In the genomic region with DNA sequence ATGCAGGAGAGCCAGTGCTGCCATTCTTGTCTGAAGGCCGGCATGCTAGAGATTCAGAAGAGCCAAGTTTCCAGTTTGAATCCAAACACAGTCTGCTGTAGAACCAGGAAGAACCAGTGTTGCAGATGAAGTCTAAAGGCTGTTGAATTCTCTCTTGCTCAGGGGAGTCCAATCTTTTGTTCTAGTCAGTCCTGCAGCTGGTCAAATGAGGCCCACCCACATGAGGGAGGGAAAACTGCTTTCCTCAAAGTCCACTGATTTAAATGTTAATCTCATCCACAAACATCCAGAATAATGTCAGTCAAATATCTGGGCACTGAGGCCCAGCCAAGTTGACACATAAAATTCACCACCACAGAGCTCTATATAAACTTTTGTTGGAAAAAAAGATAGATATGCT, we compare ENCODE assay signal across 30 cellular contexts.
"Had no signal": no experiment of that assay in that cellular context is flagged by ENCODE, and none has a peak within 500 bp of the region (broad histone marks: within the 10 kb centered on the region; RNA-seq: fewer than 3 reads in every experiment).

No MANE protein-coding gene starts in this region.

- H3K4me3 Mint-ChIP-seq: activated CD4-positive, alpha-beta T cell treated with anti-CD3 and anti-CD28 coated beads, Interleukin-2, amount 10 ng/mL, durations not matched to agents 24 days and 14 days; activated CD8-positive, alpha-beta T cell treated with anti-CD3 and anti-CD28 coated beads for 36 hours; activated naive CD4-positive, alpha-beta T cell treated with anti-CD3 and anti-CD28 coated beads, Interleukin-2, amount 50 U/mL, for 24 hours; activated naive CD8-positive, alpha-beta T cell treated with anti-CD3 and anti-CD28 coated beads, Interleukin-2, amount 10 ng/mL, durations not matched to agents 7 days and 5 days; activated T-cell treated with anti-CD3 and anti-CD28 coated beads, Interleukin-2, amount 50 U/mL, for 72 hours; activated T-helper 17 cell treated with anti-CD3 and anti-CD28 coated beads, Interleukin-2, amount 50 U/mL, for 72 hours; brain had no signal

- DNase-seq: activated CD4-positive, alpha-beta T cell treated with anti-CD3 and anti-CD28 coated beads, Interleukin-2, amount 10 ng/mL, durations not matched to agents 24 days and 14 days; activated CD4-positive, alpha-beta T cell treated with anti-CD3 and anti-CD28 coated beads, Interleukin-2, amount 50 U/mL, for 4 hours; activated CD8-positive, alpha-beta T cell treated with anti-CD3 and anti-CD28 coated beads for 36 hours; activated effector memory CD4-positive, alpha-beta T cell treated with anti-CD3 and anti-CD28 coated beads, Interleukin-2, amount 50 U/mL, for 16 hours; activated naive CD4-positive, alpha-beta T cell treated with Interleukin-2 at 50 U/mL for 16 hours; activated naive CD8-positive, alpha-beta T cell treated with anti-CD3 and anti-CD28 coated beads, Interleukin-2, amount 10 ng/mL, durations not matched to agents 7 days and 5 days; activated T-cell treated with anti-CD3 and anti-CD28 coated beads, Interleukin-2, amount 50 U/mL, for 1 hour; activated T-cell treated with anti-CD3 and anti-CD28 coated beads, Interleukin-2, amount 50 U/mL, for 72 hours; central memory CD4-positive, alpha-beta T cell; Kasumi-1; KG1; MG63; NCI-H1048; NCI-H1105 treated with DMSO at 0.1 percent for 48 hours; NCI-H1436; NCI-H1694; NCI-H2029; NCI-H345; NCI-H524 treated with DMSO at 0.1 percent for 48 hours; NK-92 treated with Interleukin-12 subunit alpha and Interleukin-12 subunit beta, amount 100 ng/mL, for 24 hours; PC-3; Peyer's patch; RPMI8226; SJCRH30; T1000; WERI-Rb-1 had no signal

- H3K27ac Mint-ChIP-seq: activated CD4-positive, alpha-beta T cell treated with anti-CD3 and anti-CD28 coated beads, Interleukin-2, amount 10 ng/mL, durations not matched to agents 24 days and 14 days; activated CD8-positive, alpha-beta T cell treated with anti-CD3 and anti-CD28 coated beads for 36 hours; activated naive CD4-positive, alpha-beta T cell treated with anti-CD3 and anti-CD28 coated beads, Interleukin-2, amount 50 U/mL, for 24 hours; activated naive CD8-positive, alpha-beta T cell treated with anti-CD3 and anti-CD28 coated beads, Interleukin-2, amount 10 ng/mL, durations not matched to agents 7 days and 5 days; activated T-cell treated with anti-CD3 and anti-CD28 coated beads, Interleukin-2, amount 50 U/mL, for 72 hours; activated T-helper 17 cell treated with anti-CD3 and anti-CD28 coated beads, Interleukin-2, amount 50 U/mL, for 72 hours had no signal

- H3K9me3 Mint-ChIP-seq: activated CD4-positive, alpha-beta T cell treated with anti-CD3 and anti-CD28 coated beads, Interleukin-2, amount 10 ng/mL, durations not matched to agents 24 days and 14 days; activated CD8-positive, alpha-beta T cell treated with anti-CD3 and anti-CD28 coated beads for 36 hours; activated naive CD4-positive, alpha-beta T cell treated with anti-CD3 and anti-CD28 coated beads, Interleukin-2, amount 50 U/mL, for 24 hours; activated naive CD8-positive, alpha-beta T cell treated with anti-CD3 and anti-CD28 coated beads, Interleukin-2, amount 10 ng/mL, durations not matched to agents 7 days and 5 days; activated T-cell treated with anti-CD3 and anti-CD28 coated beads, Interleukin-2, amount 50 U/mL, for 72 hours; activated T-helper 17 cell treated with anti-CD3 and anti-CD28 coated beads, Interleukin-2, amount 50 U/mL, for 72 hours; brain had no signal

- H3K4me1 Mint-ChIP-seq: activated CD4-positive, alpha-beta T cell treated with anti-CD3 and anti-CD28 coated beads, Interleukin-2, amount 10 ng/mL, durations not matched to agents 24 days and 14 days; activated naive CD4-positive, alpha-beta T cell treated with anti-CD3 and anti-CD28 coated beads, Interleukin-2, amount 50 U/mL, for 24 hours; activated naive CD8-positive, alpha-beta T cell treated with anti-CD3 and anti-CD28 coated beads, Interleukin-2, amount 10 ng/mL, durations not matched to agents 7 days and 5 days; activated T-helper 17 cell treated with anti-CD3 and anti-CD28 coated beads, Interleukin-2, amount 50 U/mL, for 72 hours had no signal

- H3K27ac ChIP-seq: Peyer's patch, SJCRH30, SK-N-MC, WERI-Rb-1 had no signal

- H3K36me3 ChIP-seq: MG63, Peyer's patch, SJCRH30 had no signal

- H3K4me1 ChIP-seq: Peyer's patch had no signal

- H3K9me3 ChIP-seq: MG63, Peyer's patch, SJCRH30 had no signal

- ATAC-seq: activated CD8-positive, alpha-beta T cell treated with anti-CD3 and anti-CD28 coated beads for 36 hours; activated T-cell treated with anti-CD3 and anti-CD28 coated beads, Interleukin-2, amount 50 U/mL, for 72 hours; activated T-helper 17 cell treated with anti-CD3 and anti-CD28 coated beads, Interleukin-2, amount 50 U/mL, for 72 hours; PC-3 had no signal

- H3K36me3 Mint-ChIP-seq: activated naive CD4-positive, alpha-beta T cell treated with anti-CD3 and anti-CD28 coated beads, Interleukin-2, amount 50 U/mL, for 24 hours; activated naive CD8-positive, alpha-beta T cell treated with anti-CD3 and anti-CD28 coated beads, Interleukin-2, amount 10 ng/mL, durations not matched to agents 7 days and 5 days had no signal

- H3K4me3 ChIP-seq: MG63, Peyer's patch, SJCRH30, SK-N-MC had no signal

- H3K27me3 ChIP-seq: MG63, Peyer's patch, SJCRH30 had no signal

- H3K27me3 Mint-ChIP-seq: activated CD4-positive, alpha-beta T cell treated with anti-CD3 and anti-CD28 coated beads, Interleukin-2, amount 10 ng/mL, durations not matched to agents 24 days and 14 days; activated CD8-positive, alpha-beta T cell treated with anti-CD3 and anti-CD28 coated beads for 36 hours; activated naive CD4-positive, alpha-beta T cell treated with anti-CD3 and anti-CD28 coated beads, Interleukin-2, amount 50 U/mL, for 24 hours; activated T-helper 17 cell treated with anti-CD3 and anti-CD28 coated beads, Interleukin-2, amount 50 U/mL, for 72 hours; brain had no signal
